ENCODE assay signal across 7 cellular contexts in genomic region chr2:87442983-87443577, GRCh38.
DNase-seq lines count a peak whose midpoint lies in the region; ATAC-seq lines count a peak whose summit lies in the region.
"Not testable (repeated sequence)": the region's sequence is repeated elsewhere in the genome, so short reads cannot be mapped to it uniquely, and the experiment has no call there.

No MANE protein-coding gene starts in this region.

- H3K27me3 Mint-ChIP-seq in activated CD8-positive, alpha-beta memory T cell treated with anti-CD3 and anti-CD28 coated beads, Interleukin-2, amount 10 ng/mL, durations not matched to agents 7 days and 5 days, result not testable (repeated sequence)

- peak; percentile 89 for ATAC-seq in GM18861 (IDR thresholded peaks at IDR 0.05; ENCODE audit: unreplicated experiment)
- ATAC-seq in GM19468 (IDR thresholded peaks at IDR 0.05; ENCODE audit: extremely low read depth, unreplicated experiment), result peak; percentile 65
- ATAC-seq in HG02642 (IDR thresholded peaks at IDR 0.05; ENCODE audit: poor library complexity, unreplicated experiment), result peak; percentile 98
- peak; percentile 95 for ATAC-seq in HG03097 (IDR thresholded peaks at IDR 0.05; ENCODE audit: low FRiP score, unreplicated experiment)
- peak; percentile 97 for ATAC-seq in HG03571 (IDR thresholded peaks at IDR 0.05; ENCODE audit: unreplicated experiment)
- ATAC-seq in activated CD8-positive, alpha-beta memory T cell treated with anti-CD3 and anti-CD28 coated beads, Interleukin-2, amount 10 ng/mL, durations not matched to agents 7 days and 5 days, result peak; percentile 94

- peak overlapping the region; percentile 97 for H3K27ac Mint-ChIP-seq in activated CD8-positive, alpha-beta memory T cell treated with anti-CD3 and anti-CD28 coated beads, Interleukin-2, amount 10 ng/mL, durations not matched to agents 7 days and 5 days

- not testable (repeated sequence) for H3K9me3 Mint-ChIP-seq in activated CD8-positive, alpha-beta memory T cell treated with anti-CD3 and anti-CD28 coated beads, Interleukin-2, amount 10 ng/mL, durations not matched to agents 7 days and 5 days (ENCODE audit: low read depth)

- not testable (repeated sequence) for H3K36me3 Mint-ChIP-seq in activated CD8-positive, alpha-beta memory T cell treated with anti-CD3 and anti-CD28 coated beads, Interleukin-2, amount 10 ng/mL, durations not matched to agents 7 days and 5 days

- CTCF ChIA-PET in activated CD8-positive, alpha-beta memory T cell treated with anti-CD3 and anti-CD28 coated beads, Interleukin-2, amount 10 ng/mL, durations not matched to agents 7 days and 5 days (lab: Charles Lee), result not testable (repeated sequence)

- peak overlapping the region; percentile 50 for H3K4me3 Mint-ChIP-seq in activated CD8-positive, alpha-beta memory T cell treated with anti-CD3 and anti-CD28 coated beads, Interleukin-2, amount 10 ng/mL, durations not matched to agents 7 days and 5 days

- peaks cover 45% of the 10 kb centered on the region for H3K4me1 Mint-ChIP-seq in activated CD8-positive, alpha-beta memory T cell treated with anti-CD3 and anti-CD28 coated beads, Interleukin-2, amount 10 ng/mL, durations not matched to agents 7 days and 5 days

- peak; percentile 82 for DNase-seq in activated CD8-positive, alpha-beta memory T cell treated with anti-CD3 and anti-CD28 coated beads, Interleukin-2, amount 10 ng/mL, durations not matched to agents 7 days and 5 days
- DNase-seq in islet precursor cell, result peak; percentile 4

Comparison
In these comparisons a context has a peak if more than half of its experiments do, and no peak if none do; other contexts are left out.
1. Peak in every context shown above with its lines: DNase-seq and ATAC-seq.